Comparison of ENCODE assay signal across 8 cellular contexts in genomic region chr15:34437687-34438086, GRCh38. TPM values are rescaled to one million over a fixed set of nuclear protein-coding genes. Genes with fewer than 3 reads are reported as not detected.
DNase-seq lines count a peak whose midpoint lies in the region; ATAC-seq and TF ChIP-seq lines count a peak whose summit lies in the region.

GOLGA8A (minus strand) TSS chr15:34437808; CDS start chr15:34389691, 48,117 bp downstream.

- H3K4me3 ChIP-seq in GM12865 (ENCODE audit: low read depth, low read length) (peak within 1 kb of the TSS; percentile 58), dorsolateral prefrontal cortex (peak within 1 kb of the TSS in 58 of 59 donors; percentile 20 to 77 (median 64)), lower lobe of right lung (peak within 1 kb of the TSS; percentile 64)

- ATAC-seq in HG02852 (IDR thresholded peaks at IDR 0.05; ENCODE audit: unreplicated experiment) (peak; percentile 71), lower lobe of right lung (peak; percentile 74 to 77)

- no peaks in the 10 kb centered on the region for H3K9me3 ChIP-seq in lower lobe of right lung

- peak; percentile 89 for DNase-seq in GM12865 (ENCODE audit: low read depth)
- peak; percentile 71 for DNase-seq in NCI-H2171 treated with DMSO at 0.1 percent for 48 hours (lab: John Stamatoyannopoulos, UW)
- DNase-seq in activated CD4-positive, alpha-beta T cell treated with anti-CD3 and anti-CD28 coated beads, Interleukin-2, amount 50 U/mL, for 24 hours (ENCODE audit: low read depth in 1 of 2, low spot score in 1 of 2), result peak; percentile 71 to 82
- peak; percentile 32 to 79 (median 56) for DNase-seq in dorsolateral prefrontal cortex
- peak; percentile 77 for DNase-seq in lower lobe of right lung
- peak; percentile 59 to 82 (median 77) for DNase-seq in stimulated activated CD4-positive, alpha-beta T cell treated with anti-CD3 and anti-CD28 coated beads, TNF-alpha, amount 100 ng/mL, for 1 hour (ENCODE audit: low read depth in 3 of 3, low spot score in 1 of 3)
- DNase-seq in 8988T, result no peak

- peaks cover 0 to 5% (median 0%) of the 10 kb centered on the region in 45 donors for H3K27me3 ChIP-seq in dorsolateral prefrontal cortex
- peaks cover 6% of the 10 kb centered on the region for H3K27me3 ChIP-seq in lower lobe of right lung (ENCODE audit: low read depth)

- intact Hi-C loops in dorsolateral prefrontal cortex (cut with DNase I), result no loop called here
- intact Hi-C loops in lower lobe of right lung (cut with DNase I), result no loop called here

- H3K36me3 ChIP-seq in lower lobe of right lung, result no peaks in the 10 kb centered on the region

- H3K4me1 ChIP-seq in lower lobe of right lung, result peaks cover 15% of the 10 kb centered on the region

- TF ChIP-seq CTCF in GM12865 (IDR thresholded peaks at IDR 0.05; ENCODE audit: insufficient read depth, low read depth, low read length, missing control alignments), result no peak
- TF ChIP-seq CTCF in dorsolateral prefrontal cortex (IDR thresholded peaks at IDR 0.05 in 54 of 56, conservative IDR thresholded peaks at IDR 0.05 in 2 of 56; ENCODE audit: low read depth in 1 of 56, partially characterized antibody in 56 of 56), result no peak
- no peak for TF ChIP-seq CTCF in lower lobe of right lung (IDR thresholded peaks at IDR 0.05)

- peak within 1 kb of the TSS in 9 of 59 donors; percentile 5 to 76 (median 38) for H3K27ac ChIP-seq in dorsolateral prefrontal cortex
- no peak within 1 kb of the TSS for H3K27ac ChIP-seq in lower lobe of right lung

RNA-seq across cellular contexts. Expression of gene GOLGA8A, which starts in this region (rescaled TPM):
- 100 to 1,000 TPM in 93 of 120 experiments, 10 to 100 TPM in 27; 35.5 to 292 (median 129) TPM for total RNA-seq in dorsolateral prefrontal cortex
- 89.6 TPM for total RNA-seq in lower lobe of right lung
